8 cellular contexts compared by ENCODE assay signal in the genomic region with DNA sequence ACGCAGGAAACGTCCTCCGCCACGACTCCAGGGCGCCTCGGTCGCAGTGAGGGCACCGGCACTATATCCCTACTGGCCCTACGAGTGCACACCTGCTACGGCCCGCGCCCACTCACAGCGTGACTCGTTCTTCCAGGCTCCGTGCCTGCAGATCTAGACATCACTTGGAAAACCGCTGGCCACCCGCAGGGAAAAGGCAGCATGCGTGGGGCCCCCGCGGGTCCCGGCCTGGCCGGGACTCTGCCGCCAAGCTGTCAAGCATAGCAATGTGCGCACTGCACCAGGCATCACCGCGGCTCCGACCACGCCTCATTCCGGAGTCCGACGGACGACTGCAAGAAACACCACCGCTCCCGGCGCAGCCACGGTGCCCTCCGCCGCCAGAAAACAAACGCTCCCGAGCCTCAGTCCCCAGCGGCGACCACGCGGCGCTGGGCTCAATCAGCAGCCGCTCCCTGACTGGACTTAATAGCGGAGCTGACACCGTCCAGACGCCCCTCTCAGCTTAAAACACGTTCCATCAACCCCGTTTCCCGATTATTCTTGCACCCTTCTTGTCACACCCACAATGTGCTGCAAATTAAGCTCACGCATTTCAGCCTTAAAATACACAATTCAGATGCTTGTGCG. TPM values are rescaled to one million over a fixed set of nuclear protein-coding genes. Genes with fewer than 3 reads are reported as not detected.
A peak's percentile ranks its signal among the peaks of the same experiment; 100 is the strongest.
DNase-seq lines count a peak whose midpoint lies in the region; ATAC-seq and TF ChIP-seq lines count a peak whose summit lies in the region.

No MANE protein-coding gene starts in this region.

- H3K9ac ChIP-seq in neural cell (ENCODE audit: low read length) = peak overlapping the region; percentile 49

- peaks cover 16% of the 10 kb centered on the region for H3K79me2 ChIP-seq in neural cell (replicated peaks; ENCODE audit: insufficient read depth, low read length)

- H3K27ac ChIP-seq in neural cell (ENCODE audit: low read length) (no peak overlapping the region), aorta (ENCODE audit: low read depth in 1 of 2, low read length in 2 of 2) (peak overlapping the region in 1 of 2 donors; percentile 55)

- ATAC-seq in HG02588 (IDR thresholded peaks at IDR 0.05; ENCODE audit: unreplicated experiment) (peak; percentile 55), aorta (ENCODE audit: low FRiP score) (peak; percentile 77)

- no peaks in the 10 kb centered on the region for H4K20me1 ChIP-seq in neural cell (ENCODE audit: insufficient read depth)

- H3K4me1 ChIP-seq in aorta (ENCODE audit: control insufficient read depth in 1 of 2, insufficient read depth in 2 of 2, low read length in 2 of 2) = peaks cover 0 to 2% of the 10 kb centered on the region in 2 donors

- DNase-seq in NCI-H187 (lab: John Stamatoyannopoulos, UW) = peak; percentile 3 to 11
- no peak for DNase-seq in NCI-H187 treated with DMSO at 0.1 percent for 48 hours (lab: John Stamatoyannopoulos, UW)
- peak; percentile 23 for DNase-seq in NCI-H2227 treated with DMSO at 0.1 percent for 48 hours (lab: John Stamatoyannopoulos, UW)
- peak; percentile 62 to 72 for DNase-seq in activated T-cell treated with anti-CD3 and anti-CD28 coated beads, Interleukin-2, amount 50 U/mL, for 48 hours
- peak; percentile 52 for DNase-seq in fibroblast of pulmonary artery (ENCODE audit: low read depth)
- peak; percentile 76 to 88 for DNase-seq in aorta

- no peaks in the 10 kb centered on the region for H3F3A ChIP-seq in neural cell (ENCODE audit: insufficient read depth, low read length, poor library complexity, severe bottlenecking)

- intact Hi-C loops in aorta (cut with DNase I) = loop anchor here in 1 of 2 donors (2.0 to 10.0 kb wide), 3 partner anchors 37 to 140 kb away; a partner anchor contains a TSS

- no peaks in the 10 kb centered on the region for H3K9me2 ChIP-seq in neural cell (ENCODE audit: insufficient read depth, low read length)

- no peak for TF ChIP-seq CTCF in fibroblast of pulmonary artery (IDR thresholded peaks at IDR 0.05; ENCODE audit: low read length, missing control alignments)
- TF ChIP-seq CTCF in neural cell (IDR thresholded peaks at IDR 0.05; ENCODE audit: poor library complexity, severe bottlenecking) = no peak

- peaks cover 21% of the 10 kb centered on the region for H3K27me3 ChIP-seq in neural cell (ENCODE audit: insufficient read depth, low read depth, low read length)
- no peaks in the 10 kb centered on the region for H3K27me3 ChIP-seq in aorta (ENCODE audit: control insufficient read depth in 1 of 2, insufficient read depth in 2 of 2, low read length in 1 of 2)

- 0% methylated on average over 54 of the region's 54 CpGs for WGBS in aorta, 2 donors

- TF ChIP-seq RAD21 in neural cell (conservative IDR thresholded peaks at IDR 0.05) = no peak

- H3K4me3 ChIP-seq in fibroblast of pulmonary artery (replicated peaks; ENCODE audit: low read depth, low read length) (peak overlapping the region; percentile 91), neural cell (ENCODE audit: low read length) (peak overlapping the region; percentile 89), aorta (ENCODE audit: low read length in 2 of 2) (peak overlapping the region; percentile 94 to 97)

- peak overlapping the region; percentile 59 for H2AFZ ChIP-seq in neural cell (ENCODE audit: low read depth, low read length)

- H3K9me3 ChIP-seq in neural cell (ENCODE audit: low read length) = no peaks in the 10 kb centered on the region
- no peaks in the 10 kb centered on the region for H3K9me3 ChIP-seq in aorta (ENCODE audit: control insufficient read depth, low read length)

- H3K36me3 ChIP-seq in neural cell (ENCODE audit: insufficient read depth, low read length) = no peaks in the 10 kb centered on the region
- H3K36me3 ChIP-seq in aorta (ENCODE audit: control insufficient read depth in 1 of 2, insufficient read depth in 2 of 2, low read length in 1 of 2) = no peaks in the 10 kb centered on the region

- no peak for TF ChIP-seq EP300 in neural cell (conservative IDR thresholded peaks at IDR 0.05; ENCODE audit: poor library complexity, severe bottlenecking)

- peak overlapping the region; percentile 76 for H3K4me2 ChIP-seq in neural cell (ENCODE audit: low read length)

TF ChIP-seq in neural cell, 6 proteins besides CTCF, POLR2A, EP300 and RAD21:
- TF ChIP-seq POLR2AphosphoS5 (IDR thresholded peaks at IDR 0.05) = no peak
- no peak for TF ChIP-seq TAF1 (IDR thresholded peaks at IDR 0.05; ENCODE audit: low read depth)
- TF ChIP-seq EZH2 (IDR thresholded peaks at IDR 0.05; ENCODE audit: borderline replicate concordance, insufficient read depth, low read length, poor library complexity, severe bottlenecking) = no peak
- peak; percentile 78 for TF ChIP-seq MXI1 (conservative IDR thresholded peaks at IDR 0.05; ENCODE audit: poor library complexity, severe bottlenecking)
- no peak for TF ChIP-seq SMC3 (conservative IDR thresholded peaks at IDR 0.05; ENCODE audit: poor library complexity)
- TF ChIP-seq, protein P1, sequence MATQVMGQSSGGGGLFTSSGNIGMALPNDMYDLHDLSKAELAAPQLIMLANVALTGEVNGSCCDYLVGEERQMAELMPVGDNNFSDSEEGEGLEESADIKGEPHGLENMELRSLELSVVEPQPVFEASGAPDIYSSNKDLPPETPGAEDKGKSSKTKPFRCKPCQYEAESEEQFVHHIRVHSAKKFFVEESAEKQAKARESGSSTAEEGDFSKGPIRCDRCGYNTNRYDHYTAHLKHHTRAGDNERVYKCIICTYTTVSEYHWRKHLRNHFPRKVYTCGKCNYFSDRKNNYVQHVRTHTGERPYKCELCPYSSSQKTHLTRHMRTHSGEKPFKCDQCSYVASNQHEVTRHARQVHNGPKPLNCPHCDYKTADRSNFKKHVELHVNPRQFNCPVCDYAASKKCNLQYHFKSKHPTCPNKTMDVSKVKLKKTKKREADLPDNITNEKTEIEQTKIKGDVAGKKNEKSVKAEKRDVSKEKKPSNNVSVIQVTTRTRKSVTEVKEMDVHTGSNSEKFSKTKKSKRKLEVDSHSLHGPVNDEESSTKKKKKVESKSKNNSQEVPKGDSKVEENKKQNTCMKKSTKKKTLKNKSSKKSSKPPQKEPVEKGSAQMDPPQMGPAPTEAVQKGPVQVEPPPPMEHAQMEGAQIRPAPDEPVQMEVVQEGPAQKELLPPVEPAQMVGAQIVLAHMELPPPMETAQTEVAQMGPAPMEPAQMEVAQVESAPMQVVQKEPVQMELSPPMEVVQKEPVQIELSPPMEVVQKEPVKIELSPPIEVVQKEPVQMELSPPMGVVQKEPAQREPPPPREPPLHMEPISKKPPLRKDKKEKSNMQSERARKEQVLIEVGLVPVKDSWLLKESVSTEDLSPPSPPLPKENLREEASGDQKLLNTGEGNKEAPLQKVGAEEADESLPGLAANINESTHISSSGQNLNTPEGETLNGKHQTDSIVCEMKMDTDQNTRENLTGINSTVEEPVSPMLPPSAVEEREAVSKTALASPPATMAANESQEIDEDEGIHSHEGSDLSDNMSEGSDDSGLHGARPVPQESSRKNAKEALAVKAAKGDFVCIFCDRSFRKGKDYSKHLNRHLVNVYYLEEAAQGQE (IDR thresholded peaks at IDR 0.05; ENCODE audit: borderline replicate concordance) = no peak

RNA-seq across cellular contexts. Expression of a gene that starts 1.0 kb away (rescaled TPM):
- polyA plus RNA-seq in neural cell (9.3 and 22.2 TPM in 2 replicates), aorta (10 to 100 TPM; 46.5 to 48.1 TPM)
- polyA minus RNA-seq in neural cell = 18.5 and 19.0 TPM in 2 replicates
- 100 to 1,000 TPM; 160 to 172 TPM for total RNA-seq in aorta
